In genomic region chr10:29186221-29186620, GRCh38 we compare ENCODE assay signal across 21 cellular contexts.
DNase-seq lines count a peak whose midpoint lies in the region; ATAC-seq, FAIRE-seq and TF ChIP-seq lines count a peak whose summit lies in the region.
"Had no signal": no experiment of that assay in that cellular context is flagged by ENCODE, and none has a peak within 500 bp of the region (broad histone marks: within the 10 kb centered on the region; RNA-seq: fewer than 3 reads in every experiment).

No MANE protein-coding gene starts in this region.

- peak overlapping the region; percentile 58 for H3K27ac Mint-ChIP-seq in astrocyte (ENCODE audit: unreplicated experiment)
- peak overlapping the region; percentile 75 for H3K27ac Mint-ChIP-seq in mesothelial cell of epicardium
- H3K27ac Mint-ChIP-seq: IgD-negative memory B cell had no signal

- H3K36me3 Mint-ChIP-seq in astrocyte (ENCODE audit: low read depth, unreplicated experiment) (peaks cover 1% of the 10 kb centered on the region), mesothelial cell of epicardium (peaks cover 8% of the 10 kb centered on the region)
- H3K36me3 Mint-ChIP-seq: IgD-negative memory B cell had no signal

- CTCF ChIA-PET in SK-N-SH (lab: Yijun Ruan, JAX) = interaction anchor here (0.6 kb wide), 1 partner anchor 132 kb away, joined by 3 read pairs; no protein-coding TSS in a partner anchor

- intact Hi-C loops in left ventricle myocardium superior (cut with micrococcal nuclease) = no loop called here

- TF ChIP-seq RAD21 in SK-N-SH (IDR thresholded peaks at IDR 0.05; ENCODE audit: low read length) = no peak

- H3K9ac ChIP-seq in astrocyte (ENCODE audit: low read length) = no peak overlapping the region
- no peak overlapping the region for H3K9ac ChIP-seq in SK-N-SH

- H3K4me3 Mint-ChIP-seq in astrocyte (ENCODE audit: unreplicated experiment) (no peak overlapping the region), mesothelial cell of epicardium (no peak overlapping the region)
- H3K4me3 Mint-ChIP-seq: IgD-negative memory B cell had no signal

- peaks cover 7% of the 10 kb centered on the region for H3K9me3 Mint-ChIP-seq in astrocyte (ENCODE audit: unreplicated experiment)
- H3K9me3 Mint-ChIP-seq in mesothelial cell of epicardium = peaks cover 8% of the 10 kb centered on the region
- H3K9me3 Mint-ChIP-seq: IgD-negative memory B cell had no signal

- ATAC-seq in left ventricle myocardium superior = no peak
- ATAC-seq in HG03095 (IDR thresholded peaks at IDR 0.05; ENCODE audit: unreplicated experiment) = no peak
- ATAC-seq: Right ventricle myocardium inferior had no signal

- 82% methylated on average over 3 of the region's 3 CpGs for WGBS in SK-N-SH (ENCODE audit: low lambda C conversion rate)

- TF ChIP-seq EP300 in SK-N-SH (IDR thresholded peaks at IDR 0.05; ENCODE audit: borderline replicate concordance in 1 of 2, low read depth in 1 of 2, low read length in 1 of 2) = no peak

- no peaks in the 10 kb centered on the region for H3K9me2 ChIP-seq in SK-N-SH

- peaks cover 2% of the 10 kb centered on the region for H3K27me3 Mint-ChIP-seq in astrocyte (ENCODE audit: low read depth, unreplicated experiment)
- no peaks in the 10 kb centered on the region for H3K27me3 Mint-ChIP-seq in mesothelial cell of epicardium (ENCODE audit: low read depth)

- DNase-seq in cardiac muscle cell (ENCODE audit: low read depth in 1 of 2, low spot score in 1 of 2) (peak; percentile 10 to 33), left ventricle myocardium superior (no peak), astrocyte (ENCODE audit: low read depth) (peak; percentile 51), mesothelial cell of epicardium (ENCODE audit: low spot score in 2 of 2, unreplicated experiment in 2 of 2) (no peak), T1000 (lab: John Stamatoyannopoulos, UW) (no peak), SK-N-SH (no peak)
- DNase-seq in activated T-cell treated with anti-CD3 and anti-CD28 coated beads, Interleukin-2, amount 50 U/mL, for 48 hours = no peak
- DNase-seq: MG63, NCI-H1048, NCI-H1417 treated with DMSO at 0.1 percent for 48 hours, NCI-H187, NCI-H446, NCI-H526 had no signal

- H3K4me1 Mint-ChIP-seq in astrocyte (ENCODE audit: low read depth, unreplicated experiment) (peaks cover 5% of the 10 kb centered on the region), mesothelial cell of epicardium (peaks cover 49% of the 10 kb centered on the region)

- H4K20me1 ChIP-seq in astrocyte (ENCODE audit: insufficient read depth, low read length) = no peaks in the 10 kb centered on the region
- H4K20me1 ChIP-seq in SK-N-SH (ENCODE audit: insufficient read depth) = no peaks in the 10 kb centered on the region

- H2AFZ ChIP-seq in astrocyte (ENCODE audit: low read depth, low read length) (no peak overlapping the region), SK-N-SH (ENCODE audit: low read depth) (no peak overlapping the region; the same call in 1 of the 2 replicates)

- TF ChIP-seq CTCF in cardiac muscle cell (IDR thresholded peaks at IDR 0.05; ENCODE audit: low read depth, low read length) (no peak), astrocyte (IDR thresholded peaks at IDR 0.05; ENCODE audit: insufficient read depth, low read depth, low read length) (no peak), mesothelial cell of epicardium (IDR thresholded peaks at IDR 0.05; ENCODE audit: unreplicated experiment) (no peak), SK-N-SH (IDR thresholded peaks at IDR 0.05) (no peak)

- H3K9me3 ChIP-seq in cardiac muscle cell (ENCODE audit: low read depth) (no peaks in the 10 kb centered on the region), astrocyte (ENCODE audit: insufficient read depth, low read depth, low read length) (no peaks in the 10 kb centered on the region), SK-N-SH (no peaks in the 10 kb centered on the region)
- H3K9me3 ChIP-seq: MG63, SJSA1 had no signal

- H3K4me1 ChIP-seq in cardiac muscle cell (ENCODE audit: low read depth) (peaks cover 26% of the 10 kb centered on the region), astrocyte (ENCODE audit: insufficient read depth, low read length) (peaks cover 9% of the 10 kb centered on the region), SK-N-SH (ENCODE audit: control insufficient read depth in 1 of 2, insufficient read depth in 2 of 2, low read depth in 1 of 2, low read length in 1 of 2) (peaks cover 0 to 3% of the 10 kb centered on the region in 2 experiments; a peak in 1 of 4 replicates)

- no peaks in the 10 kb centered on the region for H3K79me2 ChIP-seq in astrocyte (ENCODE audit: insufficient read depth, low read length)
- no peaks in the 10 kb centered on the region for H3K79me2 ChIP-seq in SK-N-SH (ENCODE audit: insufficient read depth)

- H3K4me2 ChIP-seq in astrocyte (ENCODE audit: low read length) (peak overlapping the region; percentile 16), SK-N-SH (no peak overlapping the region)

- H3F3A ChIP-seq in SK-N-SH (replicated peaks; ENCODE audit: insufficient read depth) = no peaks in the 10 kb centered on the region

- H3K4me3 ChIP-seq in cardiac muscle cell = no peak overlapping the region
- no peak overlapping the region for H3K4me3 ChIP-seq in astrocyte (ENCODE audit: insufficient read depth, low read depth, low read length)
- no peak overlapping the region for H3K4me3 ChIP-seq in SK-N-SH (ENCODE audit: low read depth in 2 of 2, low read length in 1 of 2)
- H3K4me3 ChIP-seq: MG63, SJSA1 had no signal

- H3K27ac ChIP-seq in cardiac muscle cell = peak overlapping the region; percentile 15
- H3K27ac ChIP-seq in astrocyte (ENCODE audit: low read depth, low read length) = no peak overlapping the region
- no peak overlapping the region for H3K27ac ChIP-seq in SK-N-SH (ENCODE audit: low read depth in 2 of 2, low read length in 1 of 2)
- H3K27ac ChIP-seq: 22Rv1, C4-2B, SJSA1 had no signal

- H3K27me3 ChIP-seq in cardiac muscle cell (no peaks in the 10 kb centered on the region), astrocyte (ENCODE audit: insufficient read depth, low read length) (no peaks in the 10 kb centered on the region), SK-N-SH (ENCODE audit: insufficient read depth) (no peaks in the 10 kb centered on the region)
- H3K27me3 ChIP-seq: MG63, SJSA1 had no signal

- no peaks in the 10 kb centered on the region for H3K36me3 ChIP-seq in cardiac muscle cell
- no peaks in the 10 kb centered on the region for H3K36me3 ChIP-seq in astrocyte (ENCODE audit: insufficient read depth, low read length)
- no peaks in the 10 kb centered on the region for H3K36me3 ChIP-seq in SK-N-SH (replicated peaks in 1 of 2; ENCODE audit: control insufficient read depth in 1 of 2, insufficient read depth in 2 of 2, low read length in 1 of 2)
- H3K36me3 ChIP-seq: MG63, SJSA1 had no signal

- POLR2A ChIA-PET in SK-N-SH (lab: Yijun Ruan, JAX) = no interaction called here

- no peak for FAIRE-seq in astrocyte (lab: Jason Lieb, UNC)
- FAIRE-seq: H54, RCC 7860 had no signal

TF ChIP-seq in SK-N-SH, 30 proteins besides CTCF, POLR2A, EP300 and RAD21 (continues in another document):
- TF ChIP-seq JUND (IDR thresholded peaks at IDR 0.05) (no peak), MAX (IDR thresholded peaks at IDR 0.05; ENCODE audit: low read depth) (no peak), NRF1 (IDR thresholded peaks at IDR 0.05; ENCODE audit: low read depth, low read length) (no peak), TAF1 (IDR thresholded peaks at IDR 0.05; ENCODE audit: borderline replicate concordance, low read depth, low read length) (no peak), TCF12 (IDR thresholded peaks at IDR 0.05) (no peak), TEAD4 (IDR thresholded peaks at IDR 0.05; ENCODE audit: borderline replicate concordance, insufficient read depth) (no peak), RCOR1 (IDR thresholded peaks at IDR 0.05; ENCODE audit: low read length) (no peak), USF1 (IDR thresholded peaks at IDR 0.05; ENCODE audit: borderline replicate concordance, low read depth) (no peak), ZBTB33 (IDR thresholded peaks at IDR 0.05; ENCODE audit: borderline replicate concordance, low read depth) (no peak), EZH2phosphoT487 (IDR thresholded peaks at IDR 0.05; ENCODE audit: borderline replicate concordance, low read depth) (no peak), GABPA (IDR thresholded peaks at IDR 0.05; ENCODE audit: low read depth) (no peak), RFX5 (IDR thresholded peaks at IDR 0.05; ENCODE audit: low read length) (no peak), MEF2A (IDR thresholded peaks at IDR 0.05; ENCODE audit: borderline replicate concordance, low read depth) (no peak), PBX3 (IDR thresholded peaks at IDR 0.05) (no peak)

Comparison
In these comparisons a context has a peak if more than half of its experiments do, and no peak if none do; other contexts are left out.
1. DNase-seq: peak in cardiac muscle cell (2 of 2) and astrocyte (single experiment); none in left ventricle myocardium superior (single experiment), mesothelial cell of epicardium (0 of 2), T1000 (single experiment), activated T-cell treated with anti-CD3 and anti-CD28 coated beads, Interleukin-2, amount 50 U/mL, for 48 hours (0 of 2) and SK-N-SH (single experiment).